20 cellular contexts compared by ENCODE assay signal in genomic region chr5:60490597-60491166, GRCh38.
DNase-seq lines count a peak whose midpoint lies in the region; ATAC-seq and TF ChIP-seq lines count a peak whose summit lies in the region.
"Had no signal": no experiment of that assay in that cellular context is flagged by ENCODE, and none has a peak within 500 bp of the region (broad histone marks: within the 10 kb centered on the region; RNA-seq: fewer than 3 reads in every experiment).

No MANE protein-coding gene starts in this region.

- peak overlapping the region; percentile 73 for H3K27ac Mint-ChIP-seq in nephron progenitor cell
- H3K27ac Mint-ChIP-seq: CD14-positive monocyte had no signal

- intact Hi-C loops in uterus (cut with DNase I; ENCODE audit: low total_unique reads) = no loop called here

- H3K9me3 ChIP-seq in thoracic aorta (no peaks in the 10 kb centered on the region), uterus (no peaks in the 10 kb centered on the region)

- peaks cover 4% of the 10 kb centered on the region for H3K27me3 Mint-ChIP-seq in nephron progenitor cell (ENCODE audit: low read depth, poor library complexity)
- H3K27me3 Mint-ChIP-seq: IgD-negative memory B cell had no signal

- TF ChIP-seq CTCF in coronary artery (IDR thresholded peaks at IDR 0.05) (no peak), nephron progenitor cell (IDR thresholded peaks at IDR 0.05) (no peak), thoracic aorta (IDR thresholded peaks at IDR 0.05) (no peak), foreskin fibroblast (IDR thresholded peaks at IDR 0.05; ENCODE audit: low read depth, low read length) (no peak), uterus (IDR thresholded peaks at IDR 0.05) (no peak)

- H3K4me1 Mint-ChIP-seq in nephron progenitor cell = peaks cover 28% of the 10 kb centered on the region
- H3K4me1 Mint-ChIP-seq: CD14-positive monocyte had no signal

- peaks cover 4 to 61% of the 10 kb centered on the region in 2 donors for H3K4me1 ChIP-seq in thoracic aorta (ENCODE audit: control insufficient read depth in 1 of 2, low read depth in 2 of 2)
- H3K4me1 ChIP-seq in uterus = no peaks in the 10 kb centered on the region

- H3K27me3 ChIP-seq in thoracic aorta (replicated peaks; ENCODE audit: insufficient read depth) (no peaks in the 10 kb centered on the region), uterus (no peaks in the 10 kb centered on the region)

- no peak overlapping the region for H3K4me3 Mint-ChIP-seq in nephron progenitor cell
- H3K4me3 Mint-ChIP-seq: CD14-positive monocyte, IgD-negative memory B cell had no signal

- H3K36me3 ChIP-seq in thoracic aorta (no peaks in the 10 kb centered on the region), uterus (no peaks in the 10 kb centered on the region)

- H3K9me3 Mint-ChIP-seq in nephron progenitor cell = no peaks in the 10 kb centered on the region
- H3K9me3 Mint-ChIP-seq: IgD-negative memory B cell had no signal

- H3K27ac ChIP-seq in coronary artery = peak overlapping the region; percentile 21 to 58
- peak overlapping the region; percentile 24 to 85 for H3K27ac ChIP-seq in thoracic aorta
- no peak overlapping the region for H3K27ac ChIP-seq in uterus

- H3K4me3 ChIP-seq in coronary artery (no peak overlapping the region), thoracic aorta (no peak overlapping the region), foreskin fibroblast (ENCODE audit: low read depth in 1 of 2, low read length in 2 of 2) (no peak overlapping the region), uterus (no peak overlapping the region)
- H3K4me3 ChIP-seq: GM12878 had no signal

- DNase-seq in DMS53 (lab: John Stamatoyannopoulos, UW) (peak; percentile 4), DMS53 treated with DMSO at 0.1 percent for 48 hours (lab: John Stamatoyannopoulos, UW; ENCODE audit: unreplicated experiment) (no peak), coronary artery (ENCODE audit: low spot score) (no peak), nephron progenitor cell (no peak), thoracic aorta (ENCODE audit: low spot score) (no peak), foreskin fibroblast (no peak), uterus (no peak)
- DNase-seq: 8988T; COR-L47; DMS153; HCEC 1CT; NCI-H1436 treated with DMSO at 0.1 percent for 48 hours; NCI-H2081 treated with DMSO at 0.1 percent for 48 hours; NCI-H226; NCI-H526 treated with DMSO at 0.1 percent for 48 hours; NK-92 treated with Interleukin-12 subunit alpha and Interleukin-12 subunit beta, amount 100 ng/mL, for 24 hours had no signal

- ATAC-seq in thoracic aorta (ENCODE audit: insufficient number of reproducible peaks, low FRiP score, low read depth) = no peak
- ATAC-seq in activated CD4-positive, CD25-positive, alpha-beta regulatory T cell treated with anti-CD3 and anti-CD28 coated beads, Interleukin-2, amount 50 U/mL, for 24 hours = no peak
- ATAC-seq: GM12878 had no signal

- no peaks in the 10 kb centered on the region for H3K36me3 Mint-ChIP-seq in nephron progenitor cell (ENCODE audit: low read depth)
- H3K36me3 Mint-ChIP-seq: CD14-positive monocyte, IgD-negative memory B cell had no signal

- no peak for TF ChIP-seq POLR2A in uterus (IDR thresholded peaks at IDR 0.05)

Comparison
In these comparisons a context has a peak if more than half of its experiments do, and no peak if none do; other contexts are left out.
1. H3K27ac ChIP-seq: peak in coronary artery (2 of 2) and thoracic aorta (2 of 2); none in uterus (0 of 2).